In the genomic region with DNA sequence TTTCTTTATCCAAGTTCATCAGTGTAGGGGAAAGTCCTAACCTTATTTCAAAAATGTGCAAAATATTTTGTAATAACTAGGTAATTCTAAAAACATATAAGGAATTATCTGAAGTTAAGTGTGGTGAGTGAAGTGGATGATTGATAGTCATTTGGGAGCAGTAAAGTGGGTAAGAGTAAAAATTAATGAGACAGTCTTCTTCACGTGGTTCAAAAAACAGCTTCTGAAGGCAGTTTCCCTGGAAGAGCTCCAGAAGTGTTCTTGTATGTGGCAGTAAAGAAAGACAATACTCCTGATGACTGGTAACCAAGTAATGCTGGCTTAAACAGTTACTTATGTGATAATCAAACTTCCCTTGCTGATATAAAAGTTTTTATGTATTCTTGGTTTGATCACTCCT, we compare ENCODE assay signal across 28 cellular contexts. TPM values are rescaled to one million over a fixed set of nuclear protein-coding genes. Genes with fewer than 3 reads are reported as not detected.
A peak's percentile ranks its signal among the peaks of the same experiment; 100 is the strongest.
DNase-seq lines count a peak whose midpoint lies in the region; ATAC-seq, FAIRE-seq and TF ChIP-seq lines count a peak whose summit lies in the region.
"Had no signal": no experiment of that assay in that cellular context is flagged by ENCODE, and none has a peak within 500 bp of the region (broad histone marks: within the 10 kb centered on the region; RNA-seq: fewer than 3 reads in every experiment).

No MANE protein-coding gene starts in this region.

- H3K4me3 ChIP-seq in astrocyte (ENCODE audit: insufficient read depth, low read depth, low read length) (no peak overlapping the region), fibroblast of the aortic adventitia (ENCODE audit: low read depth, low read length) (no peak overlapping the region), stomach (no peak overlapping the region)
- H3K4me3 ChIP-seq: esophagus squamous epithelium, upper lobe of left lung had no signal

- intact Hi-C loops in stomach (cut with DNase I; ENCODE audit: low total_unique reads) = no loop called here

- no peaks in the 10 kb centered on the region for H3K79me2 ChIP-seq in astrocyte (ENCODE audit: insufficient read depth, low read length)

- TF ChIP-seq EP300 in stomach (IDR thresholded peaks at IDR 0.05) = no peak

- no peak overlapping the region for H3K27ac Mint-ChIP-seq in astrocyte (ENCODE audit: unreplicated experiment)
- H3K27ac Mint-ChIP-seq: activated CD4-positive, alpha-beta T cell treated with anti-CD3 and anti-CD28 coated beads, Interleukin-2, amount 10 ng/mL, durations not matched to agents 24 days and 14 days; stimulated activated naive CD8-positive, alpha-beta T cell treated with anti-CD3 and anti-CD28 coated beads, Interleukin-15, Interleukin-2, amounts not matched to agents 100 ng/mL and 50 ng/mL, for 24 hours had no signal

- H3K27ac ChIP-seq in astrocyte (ENCODE audit: low read depth, low read length) (no peak overlapping the region), stomach (peak overlapping the region in 3 of 5 donors; percentile 43 to 57 (median 54))
- H3K27ac ChIP-seq: 22Rv1, HL-60 had no signal

- H3K9me3 ChIP-seq in astrocyte (ENCODE audit: insufficient read depth, low read depth, low read length) (no peaks in the 10 kb centered on the region), stomach (no peaks in the 10 kb centered on the region)
- H3K9me3 ChIP-seq: esophagus squamous epithelium, upper lobe of left lung had no signal

- H4K20me1 ChIP-seq in astrocyte (ENCODE audit: insufficient read depth, low read length) = no peaks in the 10 kb centered on the region

- no peak for TF ChIP-seq POLR2A in stomach (IDR thresholded peaks at IDR 0.05)

- H3K27me3 ChIP-seq in astrocyte (ENCODE audit: insufficient read depth, low read length) = no peaks in the 10 kb centered on the region
- no peaks in the 10 kb centered on the region for H3K27me3 ChIP-seq in stomach
- H3K27me3 ChIP-seq: esophagus squamous epithelium, upper lobe of left lung had no signal

- H3K4me1 ChIP-seq in astrocyte (ENCODE audit: insufficient read depth, low read length) (peaks cover 12% of the 10 kb centered on the region), stomach (peaks cover 10 to 54% (median 36%) of the 10 kb centered on the region in 4 donors)

- H3K36me3 ChIP-seq in astrocyte (ENCODE audit: insufficient read depth, low read length) (no peaks in the 10 kb centered on the region), stomach (no peaks in the 10 kb centered on the region)
- H3K36me3 ChIP-seq: esophagus squamous epithelium, upper lobe of left lung had no signal

- 16 to 39% (median 25%) methylated on average over 1 of the region's 1 CpG for WGBS in stomach, 5 donors

- TF ChIP-seq CTCF in astrocyte (IDR thresholded peaks at IDR 0.05; ENCODE audit: insufficient read depth, low read depth, low read length) (no peak), fibroblast of the aortic adventitia (IDR thresholded peaks at IDR 0.05; ENCODE audit: insufficient read depth, low read length) (no peak), stomach (IDR thresholded peaks at IDR 0.05) (no peak)

- H3K4me1 Mint-ChIP-seq in astrocyte (ENCODE audit: low read depth, unreplicated experiment) = peaks cover 1% of the 10 kb centered on the region
- H3K4me1 Mint-ChIP-seq: activated CD4-positive, alpha-beta T cell treated with anti-CD3 and anti-CD28 coated beads, Interleukin-2, amount 10 ng/mL, durations not matched to agents 24 days and 14 days; nephron had no signal

- ATAC-seq in HG02623 (IDR thresholded peaks at IDR 0.05; ENCODE audit: unreplicated experiment) = no peak

- no peak overlapping the region for H3K9ac ChIP-seq in astrocyte (ENCODE audit: low read length)

- no peak overlapping the region for H3K4me3 Mint-ChIP-seq in astrocyte (ENCODE audit: unreplicated experiment)
- H3K4me3 Mint-ChIP-seq: activated CD4-positive, alpha-beta T cell treated with anti-CD3 and anti-CD28 coated beads, Interleukin-2, amount 10 ng/mL, durations not matched to agents 24 days and 14 days; nephron; stimulated activated naive CD8-positive, alpha-beta T cell treated with anti-CD3 and anti-CD28 coated beads, Interleukin-15, Interleukin-2, amounts not matched to agents 100 ng/mL and 50 ng/mL, for 24 hours had no signal

- no peaks in the 10 kb centered on the region for H3K36me3 Mint-ChIP-seq in astrocyte (ENCODE audit: low read depth, unreplicated experiment)

- H3K27me3 Mint-ChIP-seq in astrocyte (ENCODE audit: low read depth, unreplicated experiment) = no peaks in the 10 kb centered on the region
- H3K27me3 Mint-ChIP-seq: stimulated activated naive CD8-positive, alpha-beta T cell treated with anti-CD3 and anti-CD28 coated beads, Interleukin-15, Interleukin-2, amounts not matched to agents 100 ng/mL and 50 ng/mL, for 24 hours had no signal

- no peak overlapping the region for H2AFZ ChIP-seq in astrocyte (ENCODE audit: low read depth, low read length)

- DNase-seq in DMS 273 (lab: John Stamatoyannopoulos, UW; ENCODE audit: unreplicated experiment) = peak; percentile 59
- DNase-seq in DMS 273 treated with DMSO at 0.1 percent for 48 hours (lab: John Stamatoyannopoulos, UW) = no peak
- peak; percentile 37 for DNase-seq in astrocyte (ENCODE audit: low read depth)
- DNase-seq in fibroblast of the aortic adventitia (ENCODE audit: low read depth) = peak; percentile 41
- no peak for DNase-seq in stomach
- no peak for DNase-seq in SKM-1 (lab: John Stamatoyannopoulos, UW; ENCODE audit: unreplicated experiment)
- DNase-seq in midbrain (lab: John Stamatoyannopoulos, UW) = no peak
- DNase-seq: activated CD4-positive, alpha-beta T cell treated with anti-CD3 and anti-CD28 coated beads, Interleukin-2, amount 10 ng/mL, durations not matched to agents 24 days and 14 days; activated CD8-positive, alpha-beta memory T cell treated with anti-CD3 and anti-CD28 coated beads, Interleukin-2, amount 50 U/mL, for 4 hours; activated effector memory CD4-positive, alpha-beta T cell treated with anti-CD3 and anti-CD28 coated beads, Interleukin-2, amount 50 U/mL, for 16 hours; central memory CD4-positive, alpha-beta T cell; esophagus squamous epithelium; mesendoderm; NCI-H1092; NCI-H2171; NCI-H526 treated with DMSO at 0.1 percent for 48 hours; posterior cingulate gyrus; Right ventricle myocardium superior; stimulated activated CD4-positive, alpha-beta T cell treated with anti-CD3 and anti-CD28 coated beads, Interleukin-2, amount 100 ng/mL, for 48 hours; T-helper 1 cell; upper lobe of left lung had no signal

- FAIRE-seq in astrocyte (lab: Jason Lieb, UNC) = no peak
- FAIRE-seq: islet of Langerhans, small intestine had no signal

- H3K4me2 ChIP-seq in astrocyte (ENCODE audit: low read length) = no peak overlapping the region

- no peaks in the 10 kb centered on the region for H3K9me3 Mint-ChIP-seq in astrocyte (ENCODE audit: unreplicated experiment)
- H3K9me3 Mint-ChIP-seq: stimulated activated naive CD8-positive, alpha-beta T cell treated with anti-CD3 and anti-CD28 coated beads, Interleukin-15, Interleukin-2, amounts not matched to agents 100 ng/mL and 50 ng/mL, for 24 hours had no signal

RNA-seq across cellular contexts. Expression of gene LEPR, which starts 50.3 kb away (rescaled TPM):
- total RNA-seq in astrocyte = 6.8 and 8.9 TPM in 2 replicates
- 6.3 and 6.9 TPM in 2 replicates for total RNA-seq in fibroblast of the aortic adventitia (ENCODE audit: low replicate concordance)
- total RNA-seq in stomach = 10 to 100 TPM in 4 of 5 donors, under 1 TPM in 1; 0.58 to 33.0 (median 20.5) TPM
- 10 to 100 TPM in 2 of 3 donors, 1 to 10 TPM in 1; 6.9 to 13.6 (median 10.5) TPM for polyA plus RNA-seq in stomach

RNA-seq across cellular contexts. Expression of gene LEPROT, which starts 50.3 kb away (rescaled TPM):
- 99.4 and 102 TPM in 2 replicates for total RNA-seq in astrocyte
- total RNA-seq in fibroblast of the aortic adventitia (ENCODE audit: low replicate concordance) = 32.6 and 65.4 TPM in 2 replicates
- total RNA-seq in stomach = 100 to 1,000 TPM in 1 of 5 donors, 10 to 100 TPM in 3, 1 to 10 TPM in 1; 9.3 to 101 (median 39.3) TPM
- 10 to 100 TPM; 15.6 to 29.1 (median 28.4) TPM for polyA plus RNA-seq in stomach

Comparison
In these comparisons a context has a peak if more than half of its experiments do, and no peak if none do; other contexts are left out.
1. DNase-seq: peak in DMS 273 (single experiment), astrocyte (single experiment) and fibroblast of the aortic adventitia (single experiment); none in DMS 273 treated with DMSO at 0.1 percent for 48 hours (single experiment), stomach (single experiment), SKM-1 (single experiment) and midbrain (single experiment).